ENCODE assay signal across 29 cellular contexts in genomic region chr4:53431052-53431451, GRCh38. TPM values are rescaled to one million over a fixed set of nuclear protein-coding genes. Genes with fewer than 3 reads are reported as not detected.
DNase-seq lines count a peak whose midpoint lies in the region; ATAC-seq and TF ChIP-seq lines count a peak whose summit lies in the region.
"Had no signal": no experiment of that assay in that cellular context is flagged by ENCODE, and none has a peak within 500 bp of the region (broad histone marks: within the 10 kb centered on the region; RNA-seq: fewer than 3 reads in every experiment).

No MANE protein-coding gene starts in this region.

- H3K9ac ChIP-seq in Loucy (ENCODE audit: low read depth, low read length, poor library complexity, severe bottlenecking) = no peak overlapping the region
- H3K9ac ChIP-seq: BLaER1 treated with 17β-estradiol and CSF1 and Interleukin-3, amounts not matched to agents 10 nM and 100 nM; KMS-11 had no signal

- peaks cover 0 to 18% of the 10 kb centered on the region in 2 donors for H3K36me3 Mint-ChIP-seq in activated T-cell treated with anti-CD3 and anti-CD28 coated beads, Interleukin-2, amount 50 U/mL, for 72 hours (ENCODE audit: insufficient read depth in 2 of 2)
- H3K36me3 Mint-ChIP-seq in central memory CD8-positive, alpha-beta T cell (ENCODE audit: insufficient read depth) = peaks cover 26% of the 10 kb centered on the region
- H3K36me3 Mint-ChIP-seq in stimulated activated effector memory CD8-positive, alpha-beta T cell treated with anti-CD3 and anti-CD28 coated beads, Interleukin-12 subunit alpha, Interleukin-12 subunit beta, amount 100 ng/mL, for 72 hours = peaks cover 97% of the 10 kb centered on the region
- peaks cover 12% of the 10 kb centered on the region for H3K36me3 Mint-ChIP-seq in Calu3 (ENCODE audit: insufficient read depth, unreplicated experiment)

- H3K36me3 ChIP-seq in Loucy (ENCODE audit: insufficient read depth, low read length) (peaks cover 82% of the 10 kb centered on the region), esophagus squamous epithelium (peaks cover 0 to 79% (median 10%) of the 10 kb centered on the region in 3 donors)

- H3K79me2 ChIP-seq in Loucy (ENCODE audit: insufficient read depth, low read length) = peaks cover 12% of the 10 kb centered on the region

- ATAC-seq in activated T-cell treated with anti-CD3 and anti-CD28 coated beads, Interleukin-2, amount 50 U/mL, for 72 hours (replicated peaks in 1 of 2) = peak; percentile 68 to 71
- ATAC-seq in central memory CD8-positive, alpha-beta T cell (replicated peaks; ENCODE audit: extremely low read depth, poor library complexity, severe bottlenecking) = peak; percentile 86
- peak; percentile 87 for ATAC-seq in stimulated activated effector memory CD8-positive, alpha-beta T cell treated with anti-CD3 and anti-CD28 coated beads, Interleukin-12 subunit alpha, Interleukin-12 subunit beta, amount 100 ng/mL, for 72 hours
- no peak for ATAC-seq in GM19452 (IDR thresholded peaks at IDR 0.05; ENCODE audit: unreplicated experiment)
- ATAC-seq: foreskin keratinocyte; mucosa of descending colon; psoas muscle; stimulated activated memory B cell treated with anti-CD40 and anti-IgM and Interleukin-4, amounts not matched to agents 10 μg/mL and 1 μg/mL and 100 μg/mL, for 72 hours had no signal

- no peak overlapping the region for H3K4me3 Mint-ChIP-seq in activated T-cell treated with anti-CD3 and anti-CD28 coated beads, Interleukin-2, amount 50 U/mL, for 72 hours
- H3K4me3 Mint-ChIP-seq in central memory CD8-positive, alpha-beta T cell = no peak overlapping the region
- H3K4me3 Mint-ChIP-seq in stimulated activated effector memory CD8-positive, alpha-beta T cell treated with anti-CD3 and anti-CD28 coated beads, Interleukin-12 subunit alpha, Interleukin-12 subunit beta, amount 100 ng/mL, for 72 hours = no peak overlapping the region
- H3K4me3 Mint-ChIP-seq in Calu3 (ENCODE audit: low read depth, unreplicated experiment) = no peak overlapping the region
- H3K4me3 Mint-ChIP-seq: activated CD4-positive, alpha-beta T cell treated with anti-CD3 and anti-CD28 coated beads, Interleukin-2, amount 10 ng/mL, durations not matched to agents 24 days and 14 days; stimulated activated memory B cell treated with anti-CD40 and anti-IgM and Interleukin-4, amounts not matched to agents 10 μg/mL and 1 μg/mL and 100 μg/mL, for 72 hours had no signal

- BruUV-seq in Calu3 (replicated peaks; lab: Mats Ljungman, UMichigan) = no TSS peak

- H3K4me2 ChIP-seq in Loucy (ENCODE audit: low read depth, low read length, poor library complexity, severe bottlenecking) = peak overlapping the region; percentile 47
- H3K4me2 ChIP-seq: KMS-11 had no signal

- H3K27ac Mint-ChIP-seq in activated T-cell treated with anti-CD3 and anti-CD28 coated beads, Interleukin-2, amount 50 U/mL, for 72 hours = no peak overlapping the region
- no peak overlapping the region for H3K27ac Mint-ChIP-seq in central memory CD8-positive, alpha-beta T cell (ENCODE audit: low read depth)
- H3K27ac Mint-ChIP-seq in stimulated activated effector memory CD8-positive, alpha-beta T cell treated with anti-CD3 and anti-CD28 coated beads, Interleukin-12 subunit alpha, Interleukin-12 subunit beta, amount 100 ng/mL, for 72 hours = no peak overlapping the region
- H3K27ac Mint-ChIP-seq in Calu3 (ENCODE audit: unreplicated experiment) = no peak overlapping the region
- H3K27ac Mint-ChIP-seq: activated CD4-positive, alpha-beta T cell treated with anti-CD3 and anti-CD28 coated beads, Interleukin-2, amount 10 ng/mL, durations not matched to agents 24 days and 14 days; stimulated activated memory B cell treated with anti-CD40 and anti-IgM and Interleukin-4, amounts not matched to agents 10 μg/mL and 1 μg/mL and 100 μg/mL, for 72 hours had no signal

- H3K27ac ChIP-seq in esophagus squamous epithelium = no peak overlapping the region
- H3K27ac ChIP-seq: BLaER1 treated with 17β-estradiol and CSF1 and Interleukin-3, amounts not matched to agents 10 nM and 100 nM; epithelial cell of prostate; foreskin keratinocyte; KMS-11; Peyer's patch; psoas muscle; SJSA1; testis; vagina had no signal

- H3K4me3 ChIP-seq in Loucy (ENCODE audit: low read length, poor library complexity, severe bottlenecking) (peak overlapping the region; percentile 21), esophagus squamous epithelium (no peak overlapping the region)
- H3K4me3 ChIP-seq: BLaER1 treated with 17β-estradiol and CSF1 and Interleukin-3, amounts not matched to agents 10 nM and 100 nM; mucosa of descending colon; Peyer's patch; psoas muscle; SJSA1; testis; vagina had no signal

- TF ChIP-seq POLR2A in esophagus squamous epithelium (IDR thresholded peaks at IDR 0.05) = no peak

- DNase-seq in activated T-cell treated with anti-CD3 and anti-CD28 coated beads, Interleukin-2, amount 50 U/mL, for 72 hours = peak in 1 of 2 donors; percentile 1
- no peak for DNase-seq in activated T-cell treated with anti-CD3 and anti-CD28 coated beads, Interleukin-2, amount 50 U/mL, for 48 hours
- DNase-seq in central memory CD8-positive, alpha-beta T cell (ENCODE audit: low spot score in 2 of 2) = no peak
- DNase-seq in stimulated activated effector memory CD8-positive, alpha-beta T cell treated with anti-CD3 and anti-CD28 coated beads, Interleukin-12 subunit alpha, Interleukin-12 subunit beta, amount 100 ng/mL, for 72 hours (ENCODE audit: low spot score in 2 of 2) = no peak
- no peak for DNase-seq in esophagus squamous epithelium (lab: John Stamatoyannopoulos, UW)
- no peak for DNase-seq in Calu3
- DNase-seq: activated CD4-positive, alpha-beta T cell treated with anti-CD3 and anti-CD28 coated beads, Interleukin-2, amount 10 ng/mL, durations not matched to agents 24 days and 14 days; activated CD8-positive, alpha-beta memory T cell treated with anti-CD3 and anti-CD28 coated beads, Interleukin-2, amount 50 U/mL, for 48 hours; activated gamma-delta T cell; anterior cingulate cortex; caudate nucleus; foreskin keratinocyte; hypothalamus; mucosa of descending colon; NCI-H1092 treated with DMSO at 0.1 percent for 48 hours; NCI-H510A; NK-92 treated with Interleukin-12 subunit alpha and Interleukin-12 subunit beta, amount 100 ng/mL, for 24 hours; Peyer's patch; psoas muscle; stimulated activated CD4-positive, alpha-beta T cell treated with anti-CD3 and anti-CD28 coated beads, Interleukin-2, amount 100 ng/mL, for 24 hours; testis had no signal

- no peaks in the 10 kb centered on the region for H3K9me2 ChIP-seq in Loucy (replicated peaks; ENCODE audit: low read depth, low read length)

- H3K27me3 ChIP-seq in Loucy (ENCODE audit: insufficient read depth, low read length, poor library complexity, severe bottlenecking) = no peaks in the 10 kb centered on the region
- H3K27me3 ChIP-seq in esophagus squamous epithelium = no peaks in the 10 kb centered on the region
- H3K27me3 ChIP-seq: BLaER1 treated with 17β-estradiol and CSF1 and Interleukin-3, amounts not matched to agents 10 nM and 100 nM; foreskin keratinocyte; Peyer's patch; SJSA1; testis; vagina had no signal

- H3K9me3 ChIP-seq in Loucy (ENCODE audit: insufficient read depth, low read depth, low read length) (no peaks in the 10 kb centered on the region), esophagus squamous epithelium (no peaks in the 10 kb centered on the region)
- H3K9me3 ChIP-seq: BLaER1 treated with 17β-estradiol and CSF1 and Interleukin-3, amounts not matched to agents 10 nM and 100 nM; mucosa of descending colon; Peyer's patch; psoas muscle; SJSA1; testis; vagina had no signal

- H3K27me3 Mint-ChIP-seq in activated T-cell treated with anti-CD3 and anti-CD28 coated beads, Interleukin-2, amount 50 U/mL, for 72 hours (ENCODE audit: low read depth) = no peaks in the 10 kb centered on the region
- no peaks in the 10 kb centered on the region for H3K27me3 Mint-ChIP-seq in central memory CD8-positive, alpha-beta T cell
- no peaks in the 10 kb centered on the region for H3K27me3 Mint-ChIP-seq in Calu3 (ENCODE audit: unreplicated experiment)
- H3K27me3 Mint-ChIP-seq: activated CD4-positive, alpha-beta T cell treated with anti-CD3 and anti-CD28 coated beads, Interleukin-2, amount 10 ng/mL, durations not matched to agents 24 days and 14 days; stimulated activated memory B cell treated with anti-CD40 and anti-IgM and Interleukin-4, amounts not matched to agents 10 μg/mL and 1 μg/mL and 100 μg/mL, for 72 hours had no signal

- CTCF ChIA-PET in Calu3 (lab: Charles Lee) = no interaction called here

- 78 to 84% methylated on average over 5 of the region's 5 CpGs for WGBS in esophagus squamous epithelium, 2 donors

- no peak for TF ChIP-seq CTCF in Loucy (conservative IDR thresholded peaks at IDR 0.05; ENCODE audit: low read length)
- no peak for TF ChIP-seq CTCF in esophagus squamous epithelium (IDR thresholded peaks at IDR 0.05)
- TF ChIP-seq CTCF in Calu3 (IDR thresholded peaks at IDR 0.05; ENCODE audit: unreplicated experiment) = no peak

- H3K4me1 ChIP-seq in Loucy (ENCODE audit: insufficient read depth, low read length, poor library complexity, severe bottlenecking) (peaks cover 14% of the 10 kb centered on the region), esophagus squamous epithelium (no peaks in the 10 kb centered on the region)
- H3K4me1 ChIP-seq: foreskin keratinocyte, Peyer's patch, psoas muscle, SJSA1, testis, vagina had no signal

- no peaks in the 10 kb centered on the region for H3F3A ChIP-seq in Loucy (ENCODE audit: low read depth)

- H2AFZ ChIP-seq in Loucy (ENCODE audit: low read length) = no peak overlapping the region

- intact Hi-C loops in esophagus squamous epithelium (cut with DNase I) = no loop called here
- intact Hi-C loops in Calu3 (cut with micrococcal nuclease; ENCODE audit: unreplicated experiment) = no loop called here

- H3K9me3 Mint-ChIP-seq in activated T-cell treated with anti-CD3 and anti-CD28 coated beads, Interleukin-2, amount 50 U/mL, for 72 hours = no peaks in the 10 kb centered on the region
- H3K9me3 Mint-ChIP-seq in central memory CD8-positive, alpha-beta T cell = no peaks in the 10 kb centered on the region
- H3K9me3 Mint-ChIP-seq in stimulated activated effector memory CD8-positive, alpha-beta T cell treated with anti-CD3 and anti-CD28 coated beads, Interleukin-12 subunit alpha, Interleukin-12 subunit beta, amount 100 ng/mL, for 72 hours = no peaks in the 10 kb centered on the region
- no peaks in the 10 kb centered on the region for H3K9me3 Mint-ChIP-seq in Calu3 (ENCODE audit: low read depth, unreplicated experiment)
- H3K9me3 Mint-ChIP-seq: activated CD4-positive, alpha-beta T cell treated with anti-CD3 and anti-CD28 coated beads, Interleukin-2, amount 10 ng/mL, durations not matched to agents 24 days and 14 days; stimulated activated memory B cell treated with anti-CD40 and anti-IgM and Interleukin-4, amounts not matched to agents 10 μg/mL and 1 μg/mL and 100 μg/mL, for 72 hours had no signal

- peaks cover 23% of the 10 kb centered on the region for H3K4me1 Mint-ChIP-seq in activated T-cell treated with anti-CD3 and anti-CD28 coated beads, Interleukin-2, amount 50 U/mL, for 72 hours (ENCODE audit: low read depth)
- H3K4me1 Mint-ChIP-seq in central memory CD8-positive, alpha-beta T cell = peaks cover 23% of the 10 kb centered on the region
- peaks cover 21% of the 10 kb centered on the region for H3K4me1 Mint-ChIP-seq in stimulated activated effector memory CD8-positive, alpha-beta T cell treated with anti-CD3 and anti-CD28 coated beads, Interleukin-12 subunit alpha, Interleukin-12 subunit beta, amount 100 ng/mL, for 72 hours
- H3K4me1 Mint-ChIP-seq in Calu3 (ENCODE audit: low read depth, unreplicated experiment) = no peaks in the 10 kb centered on the region

- peaks cover 24% of the 10 kb centered on the region for H4K20me1 ChIP-seq in Loucy (ENCODE audit: insufficient read depth, low read length, poor library complexity, severe bottlenecking)

RNA-seq across cellular contexts. Expression of gene FIP1L1, which starts 53.6 kb away (rescaled TPM):
- total RNA-seq in activated T-cell treated with anti-CD3 and anti-CD28 coated beads, Interleukin-2, amount 50 U/mL, for 72 hours = 100 to 1,000 TPM; 116 to 139 TPM
- total RNA-seq in esophagus squamous epithelium = 10 to 100 TPM; 24.8 to 46.0 (median 32.9) TPM
- total RNA-seq in Calu3 (2022) = 45.7 and 56.3 TPM in 2 replicates
